ENCODE assay signal across 8 cellular contexts in the genomic region with DNA sequence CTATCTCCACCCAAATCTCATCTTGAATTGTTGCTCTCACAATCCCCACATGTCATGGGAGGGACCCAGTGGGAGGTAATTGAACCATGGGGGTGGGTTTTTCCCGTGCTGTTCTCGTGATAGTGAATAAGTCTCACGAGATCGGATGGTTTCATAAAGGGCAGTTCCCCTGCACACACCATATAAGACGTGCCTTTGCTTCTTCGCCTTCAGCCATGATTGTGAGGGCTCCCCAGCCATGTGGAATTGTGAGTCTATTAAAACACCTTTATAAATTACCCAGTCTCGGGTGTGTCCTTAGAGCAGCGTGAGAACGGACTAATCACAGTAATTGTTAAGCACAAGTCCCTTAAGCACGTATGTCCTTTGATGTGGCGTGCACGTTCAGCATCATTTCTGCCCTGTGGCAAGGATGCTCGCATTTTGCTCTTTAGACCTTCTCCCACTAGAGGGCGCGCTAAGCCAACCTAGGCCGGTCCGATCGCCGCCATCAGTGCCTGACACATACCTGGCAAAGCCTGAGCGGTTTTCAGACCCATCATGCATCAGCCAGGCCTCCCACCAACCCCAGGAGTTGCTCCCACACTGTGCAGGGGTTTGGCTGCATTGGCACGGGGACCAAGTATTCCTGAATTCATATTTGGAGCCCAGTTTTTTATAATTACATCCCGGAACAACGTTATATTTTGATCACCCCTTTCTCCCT.
DNase-seq lines count a peak whose midpoint lies in the region; ATAC-seq and TF ChIP-seq lines count a peak whose summit lies in the region.
"Not testable (repeated sequence)": the region's sequence is repeated elsewhere in the genome, so short reads cannot be mapped to it uniquely, and the experiment has no call there.

No MANE protein-coding gene starts in this region.

- not testable (repeated sequence) for H3K9me3 Mint-ChIP-seq in CD8-positive, alpha-beta memory T cell; activated naive CD4-positive, alpha-beta T cell treated with anti-CD3 and anti-CD28 coated beads, Interleukin-2, amount 50 U/mL, for 72 hours

- H3K27ac Mint-ChIP-seq in CD8-positive, alpha-beta memory T cell; activated naive CD4-positive, alpha-beta T cell treated with anti-CD3 and anti-CD28 coated beads, Interleukin-2, amount 50 U/mL, for 72 hours: not testable (repeated sequence)

- 24% methylated on average over 3 of the region's 23 CpGs; no CpG with 5 or more reads in 1 of the 2 donors for WGBS in gastroesophageal sphincter (ENCODE audit: low coverage in 1 of 2), 2 donors

- TF ChIP-seq CTCF in gastroesophageal sphincter (IDR thresholded peaks at IDR 0.05) (peak in 2 of 4 experiments; percentile 20 to 64), neutrophil (IDR thresholded peaks at IDR 0.05) (peak; percentile 56)

- H3K9me3 ChIP-seq in CD8-positive, alpha-beta memory T cell (ENCODE audit: low read length); gastroesophageal sphincter; neutrophil: not testable (repeated sequence)

- H3K36me3 Mint-ChIP-seq in CD8-positive, alpha-beta memory T cell; activated naive CD4-positive, alpha-beta T cell treated with anti-CD3 and anti-CD28 coated beads, Interleukin-2, amount 50 U/mL, for 72 hours: not testable (repeated sequence)

- TF ChIP-seq POLR2A in gastroesophageal sphincter (IDR thresholded peaks at IDR 0.05), result not testable (repeated sequence)

- H3K4me1 Mint-ChIP-seq in CD8-positive, alpha-beta memory T cell, result not testable (repeated sequence)

- ATAC-seq in GM21367 (IDR thresholded peaks at IDR 0.05; ENCODE audit: unreplicated experiment), result peak; percentile 79
- peak; percentile 94 for ATAC-seq in HG03354 (IDR thresholded peaks at IDR 0.05; ENCODE audit: poor library complexity, severe bottlenecking, unreplicated experiment)
- ATAC-seq in activated CD4-positive, CD25-positive, alpha-beta regulatory T cell treated with anti-CD3 and anti-CD28 coated beads, Interleukin-2, amount 50 U/mL, for 24 hours, result peak; percentile 88 to 90
- peak; percentile 95 to 98 for ATAC-seq in activated naive CD4-positive, alpha-beta T cell treated with anti-CD3 and anti-CD28 coated beads, Interleukin-2, amount 50 U/mL, for 72 hours
- peak; percentile 46 for ATAC-seq in gastroesophageal sphincter

- H3K27me3 Mint-ChIP-seq in CD8-positive, alpha-beta memory T cell, result not testable (repeated sequence)

- H3K4me3 Mint-ChIP-seq in CD8-positive, alpha-beta memory T cell, result not testable (repeated sequence)

- TF ChIP-seq EP300 in gastroesophageal sphincter (IDR thresholded peaks at IDR 0.05), result not testable (repeated sequence)

- H3K36me3 ChIP-seq in CD8-positive, alpha-beta memory T cell (ENCODE audit: insufficient read depth, low read length); gastroesophageal sphincter; neutrophil: not testable (repeated sequence)

- H3K27me3 ChIP-seq in CD8-positive, alpha-beta memory T cell (ENCODE audit: insufficient read depth, low read length, poor library complexity, severe bottlenecking); gastroesophageal sphincter; neutrophil: not testable (repeated sequence)

- CTCF ChIA-PET in CD8-positive, alpha-beta memory T cell (lab: Charles Lee), result not testable (repeated sequence)

- peak; percentile 48 to 81 (median 66) for DNase-seq in CD8-positive, alpha-beta memory T cell
- peak; percentile 87 to 93 for DNase-seq in activated naive CD4-positive, alpha-beta T cell treated with anti-CD3 and anti-CD28 coated beads, Interleukin-2, amount 50 U/mL, for 72 hours (ENCODE audit: low spot score in 2 of 2)
- DNase-seq in stimulated activated CD8-positive, alpha-beta memory T cell treated with anti-CD3 and anti-CD28 coated beads, Interleukin-2, amount 100 ng/mL, for 48 hours (ENCODE audit: low read depth in 2 of 2), result peak; percentile 39 to 68

- H3K4me1 ChIP-seq in CD8-positive, alpha-beta memory T cell (ENCODE audit: insufficient read depth, low read length); gastroesophageal sphincter; neutrophil (ENCODE audit: control insufficient read depth in 1 of 2, insufficient read depth in 1 of 2, low read depth in 1 of 2, low read length in 1 of 2): not testable (repeated sequence)

- not testable (repeated sequence) for H3K27ac ChIP-seq in CD8-positive, alpha-beta memory T cell (ENCODE audit: low read depth, low read length); gastroesophageal sphincter; neutrophil

- POLR2A ChIA-PET in CD8-positive, alpha-beta memory T cell (lab: Charles Lee), result not testable (repeated sequence)

- not testable (repeated sequence) for H3K4me3 ChIP-seq in CD8-positive, alpha-beta memory T cell (ENCODE audit: low read length); gastroesophageal sphincter; neutrophil (ENCODE audit: low read depth in 1 of 2, low read length in 1 of 2)

Comparison
In these comparisons a context has a peak if more than half of its experiments do, and no peak if none do; other contexts are left out.
1. ATAC-seq: peak in every context shown above with its lines; median percentile 96 in activated naive CD4-positive, alpha-beta T cell treated with anti-CD3 and anti-CD28 coated beads, Interleukin-2, amount 50 U/mL, for 72 hours; 94 in HG03354; 89 in activated CD4-positive, CD25-positive, alpha-beta regulatory T cell treated with anti-CD3 and anti-CD28 coated beads, Interleukin-2, amount 50 U/mL, for 24 hours; 79 in GM21367; 46 in gastroesophageal sphincter.